In the genomic region with DNA sequence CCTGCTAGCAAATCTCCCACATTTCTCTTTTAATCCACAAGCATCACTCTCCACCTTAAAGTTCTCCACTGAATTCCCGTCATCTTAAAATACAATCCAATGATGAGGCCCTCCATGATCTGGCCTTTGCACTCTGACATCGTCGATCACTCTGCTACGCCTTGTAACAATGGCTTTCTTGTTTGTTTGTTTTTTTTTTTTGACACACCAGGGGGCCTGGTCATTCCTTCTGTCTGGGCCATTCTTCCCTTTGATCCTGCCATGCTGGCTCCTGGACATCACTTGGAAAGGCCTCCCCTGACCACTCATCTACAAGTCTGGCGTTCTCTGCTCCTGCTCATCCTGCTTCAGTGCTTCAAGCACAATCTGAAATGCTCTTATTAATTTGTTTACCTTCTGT, we compare ENCODE assay signal across 25 cellular contexts.
"Had no signal": no experiment of that assay in that cellular context is flagged by ENCODE, and none has a peak within 500 bp of the region (broad histone marks: within the 10 kb centered on the region; RNA-seq: fewer than 3 reads in every experiment).

No MANE protein-coding gene starts in this region.

- H3K36me3 ChIP-seq: adrenal gland, ascending aorta, esophagus squamous epithelium, heart right ventricle, ovary, prostate gland, spleen, vagina had no signal

- ATAC-seq: activated T-helper 17 cell treated with anti-CD3 and anti-CD28 coated beads, Interleukin-2, amount 50 U/mL, for 72 hours; natural killer cell treated with Interleukin-12 subunit alpha and Interleukin-12 subunit beta and Interleukin-15 and Interleukin-18, amount 100 ng/mL, for 72 hours had no signal

- H3K9me3 ChIP-seq: adrenal gland, ascending aorta, esophagus squamous epithelium, heart right ventricle, ovary, prostate gland, spleen, testis, vagina had no signal

- FAIRE-seq: bronchial epithelial cell, kidney had no signal

- H3K27ac ChIP-seq: ascending aorta, ovary, prostate gland, spleen, testis had no signal

- H3K4me3 ChIP-seq: adrenal gland, ascending aorta, coronary artery, esophagus squamous epithelium, heart right ventricle, lung, ovary, prostate gland, spleen, testis, vagina had no signal

- DNase-seq: activated CD4-positive, alpha-beta T cell treated with anti-CD3 and anti-CD28 coated beads for 1 hour; activated CD4-positive, alpha-beta T cell treated with anti-CD3 and anti-CD28 coated beads, Interleukin-2, amount 50 U/mL, for 1 hour; activated CD8-positive, alpha-beta memory T cell treated with anti-CD3 and anti-CD28 coated beads, Interleukin-2, amount 50 U/mL, for 4 hours; activated naive CD4-positive, alpha-beta T cell; activated T-cell treated with anti-CD3 and anti-CD28 coated beads, Interleukin-2, amount 50 U/mL, for 24 hours; cerebellar nuclear complex; endodermal cell; esophagus squamous epithelium; heart right ventricle; kidney; ovary; spleen; stimulated activated CD4-positive, alpha-beta T cell treated with anti-CD3 and anti-CD28 coated beads, Interleukin-4, amount 100 ng/mL, for 1 hour; stimulated activated naive CD4-positive, alpha-beta T cell; testis; trophoblast cell had no signal

- H3K27me3 ChIP-seq: adrenal gland, ascending aorta, esophagus squamous epithelium, heart right ventricle, ovary, spleen, testis, vagina had no signal
